In genomic region chr14:23056956-23057756, GRCh38 we compare ENCODE assay signal across 8 cellular contexts. TPM values are rescaled to one million over a fixed set of nuclear protein-coding genes. Genes with fewer than 3 reads are reported as not detected.
DNase-seq lines count a peak whose midpoint lies in the region; ATAC-seq and TF ChIP-seq lines count a peak whose summit lies in the region.

TSS of gene CDH24 (minus strand) at chr14:23057520. CDS start at chr14:23055733, 1,787 bp downstream.

- H3K4me1 ChIP-seq in SK-N-SH (ENCODE audit: control insufficient read depth in 1 of 2, insufficient read depth in 2 of 2, low read depth in 1 of 2, low read length in 1 of 2): peaks cover 19 to 26% of the 10 kb centered on the region in 2 experiments; a peak in 3 of 4 replicates

- H3K9ac ChIP-seq in SK-N-SH: peak within 1 kb of the TSS; percentile 65

- H3K4me1 Mint-ChIP-seq in MCF 10A (ENCODE audit: insufficient read depth, unreplicated experiment): peaks cover 31% of the 10 kb centered on the region

- TF ChIP-seq CTCF in SK-N-SH (IDR thresholded peaks at IDR 0.05): no peak
- no peak for TF ChIP-seq CTCF in MCF 10A (IDR thresholded peaks at IDR 0.05; ENCODE audit: unreplicated experiment)

- H3K4me3 Mint-ChIP-seq in MCF 10A (ENCODE audit: unreplicated experiment): peak within 1 kb of the TSS; percentile 83

- peak within 1 kb of the TSS; percentile 99 for H3K4me2 ChIP-seq in SK-N-SH

- no peak for TF ChIP-seq RAD21 in SK-N-SH (IDR thresholded peaks at IDR 0.05; ENCODE audit: low read length)

- no peaks in the 10 kb centered on the region for H3K9me3 ChIP-seq in SK-N-SH

- intact Hi-C loops in MCF 10A (cut with micrococcal nuclease): loop anchor here (1.0 to 5.0 kb wide), 2 partner anchors 52 to 235 kb away; no protein-coding TSS in a partner anchor

- CTCF ChIA-PET in SK-N-SH (lab: Yijun Ruan, JAX) (interaction anchor here (0.6 to 33.1 kb wide), 43 partner anchors 11 to 500 kb away, joined by 3 to 1566 read pairs (median 6); partner anchors contain the start of genes ACIN1, AJUBA, C14orf119 and HOMEZ), MCF 10A (lab: Yijun Ruan, JAX) (interaction anchor here (0.6 to 16.3 kb wide), 37 partner anchors 8 to 501 kb away, joined by 3 to 620 read pairs (median 5); partner anchors contain the start of genes ACIN1, AJUBA, C14orf119 and HAUS4)

- POLR2A ChIA-PET in SK-N-SH (lab: Yijun Ruan, JAX) (interaction anchor here (0.9 to 3.9 kb wide), 11 partner anchors 38 to 80 kb away, joined by 3 to 33 read pairs (median 7); partner anchors contain the start of genes ACIN1, AJUBA and C14orf119), MCF 10A (lab: Yijun Ruan, JAX) (interaction anchor here (0.6 to 7.7 kb wide), 14 partner anchors 11 to 500 kb away, joined by 3 to 133 read pairs (median 8); partner anchors contain the start of genes ACIN1, AJUBA, C14orf119 and PRMT5)

- DNase-seq in ELF-1 (ENCODE audit: low read depth, low spot score): peak; percentile 67
- peak; percentile 90 for DNase-seq in SK-N-SH
- peak; percentile 72 for DNase-seq in MCF 10A (ENCODE audit: unreplicated experiment)
- DNase-seq in iris pigment epithelial cell (ENCODE audit: low read depth): peak; percentile 71
- DNase-seq in stimulated activated CD4-positive, alpha-beta T cell treated with anti-CD3 and anti-CD28 coated beads, Interleukin-15, amount 100 ng/mL, for 24 hours: peak; percentile 85
- no peak for DNase-seq in kidney glomerular epithelial cell (lab: John Stamatoyannopoulos, UW)

- no peak for TF ChIP-seq EP300 in SK-N-SH (IDR thresholded peaks at IDR 0.05; ENCODE audit: borderline replicate concordance in 1 of 2, low read depth in 1 of 2, low read length in 1 of 2)

- H4K20me1 ChIP-seq in SK-N-SH (ENCODE audit: insufficient read depth): no peaks in the 10 kb centered on the region; the same call in 1 of the 2 replicates

- H3K27me3 ChIP-seq in SK-N-SH (ENCODE audit: insufficient read depth): no peaks in the 10 kb centered on the region

- H3K36me3 Mint-ChIP-seq in MCF 10A (ENCODE audit: insufficient read depth, unreplicated experiment): peaks cover 52% of the 10 kb centered on the region

- 10% methylated on average over 13 of the region's 73 CpGs for WGBS in SK-N-SH (ENCODE audit: low lambda C conversion rate)

- H3K27ac ChIP-seq in SK-N-SH (ENCODE audit: low read depth in 2 of 2, low read length in 1 of 2): peak within 1 kb of the TSS; percentile 62 to 90; a peak in 3 of 4 replicates

- ATAC-seq in HG02678 (IDR thresholded peaks at IDR 0.05; ENCODE audit: unreplicated experiment) (peak; percentile 66), HG02970 (IDR thresholded peaks at IDR 0.05; ENCODE audit: low FRiP score, unreplicated experiment) (no peak)

- no TSS peak for BruUV-seq in MCF 10A (replicated peaks; lab: Mats Ljungman, UMichigan)

- peak within 1 kb of the TSS; percentile 62 to 82 for H3K4me3 ChIP-seq in SK-N-SH (ENCODE audit: low read depth in 2 of 2, low read length in 1 of 2)

- peaks cover 15% of the 10 kb centered on the region; the same call in 1 of the 2 replicates for H3K79me2 ChIP-seq in SK-N-SH (ENCODE audit: insufficient read depth)

- H3K36me3 ChIP-seq in SK-N-SH (replicated peaks in 1 of 2; ENCODE audit: control insufficient read depth in 1 of 2, insufficient read depth in 2 of 2, low read length in 1 of 2): peaks cover 20 to 31% of the 10 kb centered on the region in 2 experiments

- H3K27ac Mint-ChIP-seq in MCF 10A (ENCODE audit: low read depth, unreplicated experiment): peak within 1 kb of the TSS; percentile 63

- no peaks in the 10 kb centered on the region for H3K27me3 Mint-ChIP-seq in MCF 10A (ENCODE audit: insufficient read depth, unreplicated experiment)

- H3K9me2 ChIP-seq in SK-N-SH: no peaks in the 10 kb centered on the region

- H3F3A ChIP-seq in SK-N-SH (replicated peaks; ENCODE audit: insufficient read depth): peaks cover 38% of the 10 kb centered on the region

- peak within 1 kb of the TSS; percentile 78; the same call in 1 of the 2 replicates for H2AFZ ChIP-seq in SK-N-SH (ENCODE audit: low read depth)

- no peaks in the 10 kb centered on the region for H3K9me3 Mint-ChIP-seq in MCF 10A (ENCODE audit: unreplicated experiment)

TF ChIP-seq in SK-N-SH, 30 proteins besides CTCF, POLR2A, EP300 and RAD21:
- no peak for TF ChIP-seq MEF2A (IDR thresholded peaks at IDR 0.05; ENCODE audit: borderline replicate concordance, low read depth)
- 0 out of 2 replicates have a peak, but pooled peaks have one; percentile 16 for TF ChIP-seq SIN3A (IDR thresholded peaks at IDR 0.05; ENCODE audit: borderline replicate concordance, low read depth, low read length)
- no peak for TF ChIP-seq EZH2phosphoT487 (IDR thresholded peaks at IDR 0.05; ENCODE audit: borderline replicate concordance, low read depth)
- no peak for TF ChIP-seq ELF1 (IDR thresholded peaks at IDR 0.05)
- TF ChIP-seq IRF3 (IDR thresholded peaks at IDR 0.05; ENCODE audit: low read depth, low read length): no peak
- TF ChIP-seq TEAD4 (IDR thresholded peaks at IDR 0.05; ENCODE audit: borderline replicate concordance, insufficient read depth): no peak
- no peak for TF ChIP-seq CHD2 (IDR thresholded peaks at IDR 0.05; ENCODE audit: low read length, partially characterized antibody)
- TF ChIP-seq YY1 (IDR thresholded peaks at IDR 0.05; ENCODE audit: low read depth): no peak
- TF ChIP-seq SMC3 (IDR thresholded peaks at IDR 0.05; ENCODE audit: low read depth, low read length): no peak
- no peak for TF ChIP-seq FOXJ3 (CRISPR knock-in tag; IDR thresholded peaks at IDR 0.05)
- TF ChIP-seq TAF1 (IDR thresholded peaks at IDR 0.05; ENCODE audit: borderline replicate concordance, low read depth, low read length): peak; percentile 68
- TF ChIP-seq USF2 (IDR thresholded peaks at IDR 0.05; ENCODE audit: borderline replicate concordance, low read depth, low read length): no peak
- TF ChIP-seq RXRA (IDR thresholded peaks at IDR 0.05; ENCODE audit: borderline replicate concordance, low read depth): no peak
- peak; percentile 29 for TF ChIP-seq MXI1 (IDR thresholded peaks at IDR 0.05; ENCODE audit: low read depth, low read length)
- no peak for TF ChIP-seq MAX (IDR thresholded peaks at IDR 0.05; ENCODE audit: low read depth)
- no peak for TF ChIP-seq REST (IDR thresholded peaks at IDR 0.05; ENCODE audit: low read depth, low read length)
- TF ChIP-seq NRF1 (IDR thresholded peaks at IDR 0.05; ENCODE audit: low read depth, low read length): no peak

RNA-seq across cellular contexts. Expression of gene CDH24, which starts in this region (rescaled TPM):
- 30.8 and 36.7 TPM in 2 replicates for polyA plus RNA-seq in SK-N-SH (2012; rRNA removed)
- 5.2 and 9.5 TPM in 2 replicates for polyA plus RNA-seq in SK-N-SH (2012; cell fraction: cytosol; rRNA removed)
- polyA plus RNA-seq in SK-N-SH (2012; cell fraction: nucleus; rRNA removed): 289 and 297 TPM in 2 replicates
- total RNA-seq in MCF 10A (2022): 2.6 and 4.9 TPM in 2 replicates
